In the genomic region with DNA sequence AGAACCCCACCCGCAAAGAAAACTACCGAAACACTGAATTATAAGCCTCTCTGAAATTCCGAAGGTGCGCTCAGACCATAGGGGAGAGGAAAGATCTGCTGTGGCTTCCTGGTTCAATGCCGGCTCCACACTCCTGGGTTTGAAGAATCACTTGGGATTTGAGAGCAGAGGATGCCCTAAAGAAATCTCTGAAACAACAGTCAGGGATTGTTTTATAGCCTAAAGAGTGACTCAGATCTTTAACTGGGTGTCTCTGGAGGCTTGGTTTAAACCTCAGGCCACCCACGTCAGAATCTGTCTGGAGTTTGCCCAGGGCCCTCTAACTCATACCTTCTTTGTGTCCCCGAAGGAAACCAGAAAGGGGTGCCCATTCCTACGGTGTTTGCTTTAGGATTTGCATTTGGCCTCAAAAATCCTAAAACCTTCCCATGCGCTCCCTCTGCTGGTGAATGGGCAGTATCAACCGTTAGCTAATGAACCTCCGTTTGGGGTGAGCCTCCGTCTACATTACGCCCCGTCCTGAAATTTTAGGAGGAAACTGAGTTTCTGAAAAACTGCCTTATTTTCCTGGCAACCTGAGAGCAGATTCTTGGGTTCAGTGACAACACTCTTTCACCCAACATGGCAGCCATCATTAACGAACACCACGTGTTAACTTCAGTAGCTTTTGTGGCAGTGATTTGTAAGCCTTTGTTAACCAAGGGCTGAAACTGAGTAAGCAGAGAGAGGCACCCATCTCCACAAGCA, we compare ENCODE assay signal across 8 cellular contexts. TPM values are rescaled to one million over a fixed set of nuclear protein-coding genes. Genes with fewer than 3 reads are reported as not detected.
DNase-seq lines count a peak whose midpoint lies in the region; ATAC-seq, FAIRE-seq and TF ChIP-seq lines count a peak whose summit lies in the region.
"Not testable (repeated sequence)": the region's sequence is repeated elsewhere in the genome, so short reads cannot be mapped to it uniquely, and the experiment has no call there.

No MANE protein-coding gene starts in this region.

- FAIRE-seq in bronchial epithelial cell (lab: Jason Lieb, UNC), result peak; percentile 98

- not testable (repeated sequence) for TF ChIP-seq EP300 in tibial nerve (IDR thresholded peaks at IDR 0.05)

- TF ChIP-seq CTCF in bronchial epithelial cell (IDR thresholded peaks at IDR 0.05; ENCODE audit: insufficient read depth, low read length, severe bottlenecking), result peak; percentile 48
- peak; percentile 80 for TF ChIP-seq CTCF in hepatocyte (IDR thresholded peaks at IDR 0.05; ENCODE audit: poor library complexity)
- TF ChIP-seq CTCF in tibial nerve (IDR thresholded peaks at IDR 0.05), result peak; percentile 39 to 79 (median 70)

- DNase-seq in G401 (ENCODE audit: low spot score) (peak; percentile 15), NCI-H774 (lab: John Stamatoyannopoulos, UW) (peak; percentile 2), bronchial epithelial cell (ENCODE audit: low read depth) (peak; percentile 37), hepatocyte (ENCODE audit: low spot score) (peak; percentile 72), putamen (ENCODE audit: low spot score) (peak; percentile 7)
- peak; percentile 25 for DNase-seq in activated CD4-positive, alpha-beta T cell treated with anti-CD3 and anti-CD28 coated beads, Interleukin-2, amount 50 U/mL, for 1 hour
- not testable (repeated sequence) for DNase-seq in tibial nerve (ENCODE audit: low spot score in 2 of 2)

- not testable (repeated sequence) for H3K27me3 ChIP-seq in bronchial epithelial cell (ENCODE audit: control insufficient read depth, insufficient read depth, low read length); hepatocyte; tibial nerve

- 19% methylated on average over 14 of the region's 16 CpGs for WGBS in hepatocyte (ENCODE audit: low lambda C conversion rate, missing lambda C conversion rate)
- 22 to 37% methylated on average over 10 to 16 of the region's 16 CpGs for WGBS in tibial nerve, 2 donors

- TF ChIP-seq POLR2A in tibial nerve (IDR thresholded peaks at IDR 0.05), result not testable (repeated sequence)

- not testable (repeated sequence) for H3K4me3 ChIP-seq in bronchial epithelial cell (ENCODE audit: low read depth, low read length); hepatocyte
- H3K4me3 ChIP-seq in tibial nerve, result peak overlapping the region in 1 of 4 donors; percentile 22

- not testable (repeated sequence) for H3K9me2 ChIP-seq in hepatocyte (replicated peaks; ENCODE audit: insufficient read depth)

- not testable (repeated sequence) for H3K9me3 ChIP-seq in hepatocyte (ENCODE audit: low read depth); tibial nerve

- H3K79me2 ChIP-seq in hepatocyte, result not testable (repeated sequence)

- H2AFZ ChIP-seq in hepatocyte, result peak overlapping the region; percentile 82

- H4K20me1 ChIP-seq in hepatocyte (ENCODE audit: insufficient read depth, poor library complexity, severe bottlenecking), result not testable (repeated sequence)

- not testable (repeated sequence) for H3K4me1 ChIP-seq in hepatocyte (ENCODE audit: insufficient read depth); tibial nerve

- in situ Hi-C loops in G401 (cut with HindIII; ENCODE audit: low sequenced_read_pairs), result not testable (repeated sequence)

- H3K4me2 ChIP-seq in hepatocyte, result peak overlapping the region; percentile 74

- H3K36me3 ChIP-seq in bronchial epithelial cell (ENCODE audit: control insufficient read depth, insufficient read depth, low read length); hepatocyte (replicated peaks; ENCODE audit: insufficient read depth, low read depth); tibial nerve: not testable (repeated sequence)

- ATAC-seq in HG02840 (IDR thresholded peaks at IDR 0.05; ENCODE audit: low FRiP score, unreplicated experiment), result peak; percentile 68

- peak overlapping the region; percentile 87 for H3K27ac ChIP-seq in hepatocyte
- not testable (repeated sequence) for H3K27ac ChIP-seq in tibial nerve

RNA-seq across cellular contexts. Expression of a gene that starts 16.4 kb away (rescaled TPM):
- total RNA-seq in G401 (2014; rRNA removed; shearing (Covaris generic)), result 1.3 and 7.8 TPM in 2 replicates
- total RNA-seq in bronchial epithelial cell, result under 0.01 and 0.26 TPM in 2 replicates
- 41.4 and 41.7 TPM in 2 replicates for total RNA-seq in hepatocyte
- polyA plus RNA-seq in hepatocyte, result 35.8 and 44.3 TPM in 2 replicates
- 10 to 100 TPM in 3 of 4 donors, 1 to 10 TPM in 1; 4.1 to 50.4 (median 22.3) TPM for total RNA-seq in tibial nerve
